In the genomic region with DNA sequence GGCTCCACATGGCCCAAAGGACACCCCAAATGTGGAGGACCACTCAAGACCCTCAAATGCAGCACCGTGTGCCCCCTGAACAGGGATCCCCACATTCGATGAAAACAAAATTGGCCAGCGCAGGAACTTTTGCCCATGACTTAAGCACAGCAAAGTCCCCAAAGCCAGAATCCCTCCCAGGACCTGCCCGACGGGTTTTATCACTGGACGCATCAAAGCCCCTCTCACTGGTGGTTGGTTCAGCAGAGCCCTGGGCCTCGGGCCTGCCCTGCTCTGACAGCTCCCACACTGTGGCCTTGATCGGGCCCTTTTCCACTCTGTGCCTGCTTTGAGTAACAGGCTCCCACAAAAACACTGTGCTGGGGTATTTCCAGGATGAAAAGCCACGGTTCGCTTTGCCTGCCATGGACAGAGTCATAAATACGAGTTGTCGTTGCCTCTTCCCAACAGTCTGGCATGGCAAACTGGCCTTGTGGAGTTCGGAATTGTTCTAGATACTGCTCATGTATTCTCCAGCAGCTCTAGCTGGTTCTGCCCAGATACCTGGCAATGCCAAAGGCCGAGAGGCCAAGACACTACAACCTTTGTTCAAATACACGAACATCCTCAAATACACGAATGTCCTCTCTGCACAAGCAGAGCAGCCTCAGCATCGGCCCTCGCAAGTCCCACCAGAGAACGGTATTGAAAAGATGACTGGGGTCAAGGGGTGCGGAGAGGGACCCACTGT, we compare ENCODE assay signal across 20 cellular contexts. TPM values are rescaled to one million over a fixed set of nuclear protein-coding genes. Genes with fewer than 3 reads are reported as not detected.
DNase-seq lines count a peak whose midpoint lies in the region; ATAC-seq and TF ChIP-seq lines count a peak whose summit lies in the region.
"Had no signal": no experiment of that assay in that cellular context is flagged by ENCODE, and none has a peak within 500 bp of the region (broad histone marks: within the 10 kb centered on the region; RNA-seq: fewer than 3 reads in every experiment).

No MANE protein-coding gene starts in this region.

- H3K27ac Mint-ChIP-seq in brain: peak overlapping the region; percentile 7 to 96 (median 38)
- H3K27ac Mint-ChIP-seq in neural crest cell (ENCODE audit: unreplicated experiment): no peak overlapping the region
- H3K27ac Mint-ChIP-seq: activated T-helper 2 cell treated with anti-CD3 and anti-CD28 coated beads, Interferon-gamma antibody, Interleukin-2, Interleukin-4, amounts not matched to agents 10 μg/mL and 5 μg/mL and 100 μg/mL, durations not matched to agents 14 hours and 24 hours and 36 hours; CD4-positive, alpha-beta T cell had no signal

- TF ChIP-seq POLR2A in uterus (IDR thresholded peaks at IDR 0.05): no peak

- H3K9me3 ChIP-seq in left ventricle myocardium inferior (replicated peaks) (no peaks in the 10 kb centered on the region), uterus (no peaks in the 10 kb centered on the region)
- H3K9me3 ChIP-seq: breast epithelium, mucosa of descending colon, neutrophil, right atrium auricular region had no signal

- H3K27me3 ChIP-seq in left ventricle myocardium inferior (ENCODE audit: low read depth) (no peaks in the 10 kb centered on the region), uterus (no peaks in the 10 kb centered on the region)
- H3K27me3 ChIP-seq: breast epithelium, right atrium auricular region had no signal

- no peaks in the 10 kb centered on the region for H3K36me3 Mint-ChIP-seq in brain
- H3K36me3 Mint-ChIP-seq in neural crest cell (ENCODE audit: low read depth): no peaks in the 10 kb centered on the region

- H3K27me3 Mint-ChIP-seq in brain (peaks cover 3% of the 10 kb centered on the region), neural crest cell (ENCODE audit: low read depth) (peaks cover 4% of the 10 kb centered on the region)
- H3K27me3 Mint-ChIP-seq: CD4-positive, alpha-beta T cell had no signal

- H3K4me1 ChIP-seq in left ventricle myocardium inferior: peaks cover 60% of the 10 kb centered on the region
- H3K4me1 ChIP-seq in uterus: peaks cover 0 to 26% of the 10 kb centered on the region in 2 donors

- no peak overlapping the region for H3K27ac ChIP-seq in left ventricle myocardium inferior (replicated peaks)
- peak overlapping the region; percentile 69 to 71 for H3K27ac ChIP-seq in uterus
- H3K27ac ChIP-seq: neutrophil had no signal

- intact Hi-C loops in Right ventricle myocardium inferior (cut with DNase I) (no loop called here), left ventricle myocardium inferior (cut with micrococcal nuclease) (no loop called here), uterus (cut with DNase I; ENCODE audit: low total_unique reads) (no loop called here)

- DNase-seq in Right ventricle myocardium inferior (ENCODE audit: missing footprints): peak; percentile 4
- no peak for DNase-seq in left ventricle myocardium inferior
- DNase-seq in neural crest cell (ENCODE audit: low read depth, low spot score): no peak
- DNase-seq in uterus: no peak
- DNase-seq in activated naive CD4-positive, alpha-beta T cell treated with anti-CD3 and anti-CD28 coated beads, Interleukin-2, amount 50 U/mL, for 16 hours: no peak
- DNase-seq in DMS153 (lab: John Stamatoyannopoulos, UW): no peak
- no peak for DNase-seq in T-helper 2 cell
- DNase-seq: activated CD4-positive, alpha-beta T cell treated with anti-CD3 and anti-CD28 coated beads for 4 hours; CD4-positive, alpha-beta T cell; DMS53; erythroblast; NCI-H187 treated with DMSO at 0.1 percent for 48 hours; NCI-H446 treated with DMSO at 0.1 percent for 48 hours; stimulated activated naive CD4-positive, alpha-beta T cell treated with Interleukin-2 at 50 U/mL for 16 hours had no signal

- H3K4me3 Mint-ChIP-seq in brain: no peak overlapping the region
- H3K4me3 Mint-ChIP-seq in neural crest cell: peak overlapping the region; percentile 34
- H3K4me3 Mint-ChIP-seq: CD4-positive, alpha-beta T cell had no signal

- ATAC-seq in Right ventricle myocardium inferior: no peak

- H3K4me1 Mint-ChIP-seq in brain (peaks cover 90% of the 10 kb centered on the region), neural crest cell (peaks cover 59% of the 10 kb centered on the region)

- H3K4me3 ChIP-seq in left ventricle myocardium inferior (no peak overlapping the region), uterus (no peak overlapping the region)
- H3K4me3 ChIP-seq: breast epithelium, mucosa of descending colon, right atrium auricular region had no signal

- H3K36me3 ChIP-seq in left ventricle myocardium inferior: no peaks in the 10 kb centered on the region
- no peaks in the 10 kb centered on the region for H3K36me3 ChIP-seq in uterus
- H3K36me3 ChIP-seq: breast epithelium, neutrophil, right atrium auricular region had no signal

- H3K9me3 Mint-ChIP-seq in brain (peaks cover 0 to 5% (median 0%) of the 10 kb centered on the region in 5 experiments), neural crest cell (no peaks in the 10 kb centered on the region)
- H3K9me3 Mint-ChIP-seq: activated T-helper 2 cell treated with anti-CD3 and anti-CD28 coated beads, Interferon-gamma antibody, Interleukin-2, Interleukin-4, amounts not matched to agents 10 μg/mL and 5 μg/mL and 100 μg/mL, durations not matched to agents 14 hours and 24 hours and 36 hours; CD4-positive, alpha-beta T cell had no signal

- TF ChIP-seq CTCF in left ventricle myocardium inferior (IDR thresholded peaks at IDR 0.05; ENCODE audit: borderline replicate concordance) (no peak), brain (conservative IDR thresholded peaks at IDR 0.05) (no peak), neural crest cell (conservative IDR thresholded peaks at IDR 0.05) (no peak), uterus (IDR thresholded peaks at IDR 0.05) (no peak)

RNA-seq across cellular contexts. Expression of a gene that starts 46.4 kb away (rescaled TPM):
- 16.3 TPM for total RNA-seq in Right ventricle myocardium inferior
- total RNA-seq in left ventricle myocardium inferior: 15.9 TPM
- polyA plus RNA-seq in brain (ENCODE audit: insufficient read depth, low read depth, low replicate concordance): 60.6 TPM
- total RNA-seq in neural crest cell: 96.2 and 96.5 TPM in 2 replicates
- total RNA-seq in uterus: 10 to 100 TPM in 2 of 4 donors, 1 to 10 TPM in 2; 3.8 to 58.2 (median 18.3) TPM

RNA-seq across cellular contexts. Expression of a gene that starts 47.2 kb away (rescaled TPM):
- 5.4 TPM for total RNA-seq in Right ventricle myocardium inferior
- 7.7 TPM for total RNA-seq in left ventricle myocardium inferior
- polyA plus RNA-seq in brain (ENCODE audit: insufficient read depth, low read depth, low replicate concordance): 10.0 TPM
- 22.7 and 23.8 TPM in 2 replicates for total RNA-seq in neural crest cell
- total RNA-seq in uterus: 10 to 100 TPM in 1 of 4 donors, 1 to 10 TPM in 2, under 1 TPM in 1; 0.88 to 16.6 (median 4.8) TPM
- total RNA-seq: activated T-helper 2 cell treated with anti-CD3 and anti-CD28 coated beads, Interferon-gamma antibody, Interleukin-2, Interleukin-4, amounts not matched to agents 10 μg/mL and 5 μg/mL and 100 μg/mL, durations not matched to agents 14 hours and 24 hours and 36 hours had no signal
